8 cellular contexts compared by ENCODE assay signal in the genomic region with DNA sequence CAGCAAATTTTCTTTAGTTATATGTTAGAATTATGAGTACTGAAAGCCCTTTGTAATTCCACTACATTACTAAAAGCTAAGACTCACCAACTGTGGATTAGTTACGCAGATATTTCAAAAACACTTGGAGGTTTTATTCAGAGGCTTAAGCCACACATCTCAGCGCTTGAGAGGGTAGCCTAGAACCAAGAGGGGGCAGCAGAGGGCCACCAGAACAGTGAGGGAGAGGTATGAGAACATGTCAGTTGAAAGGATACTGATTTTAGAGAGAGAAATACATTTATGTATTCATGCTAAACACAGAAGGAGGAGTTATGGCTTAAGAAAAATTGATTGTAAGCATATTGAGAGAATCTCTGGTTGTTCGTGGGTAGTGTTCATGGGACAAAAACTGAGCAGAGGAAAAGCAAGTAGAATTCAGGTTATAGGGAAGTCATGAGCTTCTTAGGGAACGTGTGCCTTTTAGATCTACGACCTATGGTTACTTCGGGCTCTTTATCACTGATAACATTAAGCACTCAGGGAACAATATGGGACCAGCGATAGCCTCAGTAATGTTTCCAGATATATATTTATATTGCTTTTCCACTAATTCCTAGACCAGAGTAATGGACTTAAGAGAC. TPM values are rescaled to one million over a fixed set of nuclear protein-coding genes. Genes with fewer than 3 reads are reported as not detected.
DNase-seq lines count a peak whose midpoint lies in the region; ATAC-seq and TF ChIP-seq lines count a peak whose summit lies in the region.

No MANE protein-coding gene starts in this region.

- H3K4me1 ChIP-seq in esophagus squamous epithelium (peaks cover 0 to 12% (median 0%) of the 10 kb centered on the region in 3 donors), neural progenitor cell (no peaks in the 10 kb centered on the region), suprapubic skin (no peaks in the 10 kb centered on the region)

- H3K27ac ChIP-seq in esophagus squamous epithelium (no peak overlapping the region), neural progenitor cell (no peak overlapping the region), suprapubic skin (no peak overlapping the region)

- TF ChIP-seq CTCF in esophagus squamous epithelium (IDR thresholded peaks at IDR 0.05), result peak in 5 of 6 experiments; percentile 56 to 77 (median 74)
- TF ChIP-seq CTCF in neural progenitor cell (IDR thresholded peaks at IDR 0.05), result peak; percentile 43
- peak; percentile 58 to 87 for TF ChIP-seq CTCF in suprapubic skin (IDR thresholded peaks at IDR 0.05)

- no peak overlapping the region for H3K4me3 Mint-ChIP-seq in neural progenitor cell

- TF ChIP-seq EP300 in suprapubic skin (IDR thresholded peaks at IDR 0.05), result no peak

- H3K27me3 ChIP-seq in esophagus squamous epithelium (no peaks in the 10 kb centered on the region), neural progenitor cell (no peaks in the 10 kb centered on the region), suprapubic skin (no peaks in the 10 kb centered on the region)

- H3K27me3 Mint-ChIP-seq in neural progenitor cell (ENCODE audit: insufficient read depth, low read depth), result peaks cover 4% of the 10 kb centered on the region

- H4K20me1 ChIP-seq in neural progenitor cell (ENCODE audit: low read depth), result peaks cover 8% of the 10 kb centered on the region

- no peak overlapping the region for H3K4me3 ChIP-seq in Jurkat, Clone E6-1 (ENCODE audit: low read length)
- H3K4me3 ChIP-seq in esophagus squamous epithelium (no peak overlapping the region), neural progenitor cell (no peak overlapping the region), suprapubic skin (no peak overlapping the region)

- H3K36me3 Mint-ChIP-seq in neural progenitor cell, result peaks cover 10% of the 10 kb centered on the region

- H3K9me3 ChIP-seq in esophagus squamous epithelium (peaks cover 0 to 17% (median 0%) of the 10 kb centered on the region in 3 donors), neural progenitor cell (ENCODE audit: low read depth) (peaks cover 34% of the 10 kb centered on the region), suprapubic skin (no peaks in the 10 kb centered on the region)

- intact Hi-C loops in esophagus squamous epithelium (cut with DNase I), result no loop called here

- H2AFZ ChIP-seq in neural progenitor cell (replicated peaks), result no peak overlapping the region

- no peaks in the 10 kb centered on the region for H3F3A ChIP-seq in neural progenitor cell (ENCODE audit: low read depth)

- H3K27ac Mint-ChIP-seq in neural progenitor cell, result no peak overlapping the region

- 30 to 37% methylated on average over 7 of the region's 7 CpGs for WGBS in esophagus squamous epithelium, 2 donors
- 29% methylated on average over 7 of the region's 7 CpGs for WGBS in suprapubic skin

- no peak overlapping the region for H3K9ac ChIP-seq in neural progenitor cell

- peak; percentile 31 for DNase-seq in ELF-1 (ENCODE audit: low read depth, low spot score)
- peak; percentile 63 for DNase-seq in Jurkat, Clone E6-1 (ENCODE audit: low read depth, low spot score)
- peak; percentile 94 for DNase-seq in OCI-M1 (lab: John Stamatoyannopoulos, UW)
- DNase-seq in activated T-cell treated with anti-CD3 and anti-CD28 coated beads for 4 hours, result peak; percentile 60
- no peak for DNase-seq in esophagus squamous epithelium (lab: John Stamatoyannopoulos, UW)
- DNase-seq in neural progenitor cell (ENCODE audit: low spot score), result peak; percentile 13
- DNase-seq in suprapubic skin (ENCODE audit: low spot score in 2 of 2), result no peak

- no peaks in the 10 kb centered on the region for H3K36me3 ChIP-seq in esophagus squamous epithelium
- peaks cover 41% of the 10 kb centered on the region for H3K36me3 ChIP-seq in neural progenitor cell
- H3K36me3 ChIP-seq in suprapubic skin, result no peaks in the 10 kb centered on the region

- peaks cover 21% of the 10 kb centered on the region for H3K9me3 Mint-ChIP-seq in neural progenitor cell

- no peaks in the 10 kb centered on the region for H3K4me1 Mint-ChIP-seq in neural progenitor cell

- H3K79me2 ChIP-seq in neural progenitor cell (ENCODE audit: low read depth), result peaks cover 99% of the 10 kb centered on the region

- peak; percentile 85 for ATAC-seq in GM21737 (IDR thresholded peaks at IDR 0.05; ENCODE audit: unreplicated experiment)

- TF ChIP-seq POLR2A in esophagus squamous epithelium (IDR thresholded peaks at IDR 0.05) (no peak), suprapubic skin (IDR thresholded peaks at IDR 0.05) (no peak)

- H3K4me2 ChIP-seq in neural progenitor cell, result no peak overlapping the region

RNA-seq across cellular contexts. Expression of gene SERINC1, which starts 20.4 kb away (rescaled TPM):
- 33.8 TPM for polyA plus RNA-seq in Jurkat, Clone E6-1 (2012; ENCODE audit: insufficient read depth, insufficient read length)
- 100 to 1,000 TPM in 2 of 4 donors, 10 to 100 TPM in 2; 52.2 to 137 (median 78.6) TPM for total RNA-seq in esophagus squamous epithelium
- total RNA-seq in neural progenitor cell (ENCODE audit: low replicate concordance), result 87.0 and 136 TPM in 2 replicates
- 100 to 1,000 TPM; 107 to 132 (median 119) TPM for total RNA-seq in suprapubic skin

Comparison
In these comparisons a context has a peak if more than half of its experiments do, and no peak if none do; other contexts are left out.
1. DNase-seq: peak in ELF-1 (single experiment), Jurkat, Clone E6-1 (single experiment), OCI-M1 (single experiment), activated T-cell treated with anti-CD3 and anti-CD28 coated beads for 4 hours (single experiment) and neural progenitor cell (single experiment); none in esophagus squamous epithelium (single experiment) and suprapubic skin (0 of 2).
2. Peak in every context shown above with its lines, with median percentiles within 50 percentile points of each other: CTCF ChIP-seq.